In the genomic region with DNA sequence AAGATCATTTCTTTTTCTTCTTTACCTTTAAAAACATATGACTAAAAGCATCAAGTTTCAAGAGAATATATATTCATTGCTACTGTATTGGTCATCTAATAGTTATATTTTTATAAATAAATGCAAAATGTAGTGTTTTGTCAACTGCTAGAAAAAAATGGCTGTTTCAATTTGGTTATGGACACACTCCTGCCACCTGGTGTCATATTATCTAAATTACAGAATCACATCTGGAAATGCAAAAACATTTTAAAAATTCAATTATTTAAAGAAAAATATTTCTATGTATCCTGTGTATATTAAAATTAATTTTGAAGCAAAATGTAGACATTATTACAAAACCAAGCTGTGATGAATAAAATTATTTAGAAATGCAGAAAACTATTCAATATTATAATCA, we compare ENCODE assay signal across 8 cellular contexts.
DNase-seq lines count a peak whose midpoint lies in the region; ATAC-seq, FAIRE-seq and TF ChIP-seq lines count a peak whose summit lies in the region.

No MANE protein-coding gene starts in this region.

- no peaks in the 10 kb centered on the region for H3K4me1 Mint-ChIP-seq in CD8-positive, alpha-beta T cell (ENCODE audit: low read depth)

- no peaks in the 10 kb centered on the region for H3K36me3 Mint-ChIP-seq in CD8-positive, alpha-beta T cell

- H3K27ac ChIP-seq in VCaP, result no peak overlapping the region
- no peak overlapping the region for H3K27ac ChIP-seq in CD8-positive, alpha-beta T cell (ENCODE audit: low read depth, low read length)

- H3K27me3 ChIP-seq in CD8-positive, alpha-beta T cell (ENCODE audit: insufficient read depth, low read length), result no peaks in the 10 kb centered on the region

- DNase-seq in AG04449 (ENCODE audit: low read depth, low spot score) (no peak), NCI-H187 treated with DMSO at 0.1 percent for 48 hours (lab: John Stamatoyannopoulos, UW) (no peak), foreskin melanocyte (no peak)
- no peak for DNase-seq in activated CD4-positive, alpha-beta T cell treated with anti-CD3 and anti-CD28 coated beads for 48 hours
- DNase-seq in CD8-positive, alpha-beta T cell, result no peak

- H3K27ac Mint-ChIP-seq in CD8-positive, alpha-beta T cell, result no peak overlapping the region

- no peaks in the 10 kb centered on the region for H3K9me3 ChIP-seq in CD8-positive, alpha-beta T cell (ENCODE audit: low read length)

- no peak overlapping the region for H3K4me3 ChIP-seq in AG04449 (ENCODE audit: low read depth, low read length)
- no peak overlapping the region for H3K4me3 ChIP-seq in CD8-positive, alpha-beta T cell (ENCODE audit: low read depth, low read length)

- peaks cover 2% of the 10 kb centered on the region for H3K9me3 Mint-ChIP-seq in CD8-positive, alpha-beta T cell

- no peaks in the 10 kb centered on the region for H3K4me1 ChIP-seq in CD8-positive, alpha-beta T cell (ENCODE audit: insufficient read depth, low read length)

- POLR2A ChIA-PET in AG04449 (lab: Yijun Ruan, JAX), result no interaction called here
- POLR2A ChIA-PET in CD8-positive, alpha-beta T cell (lab: Charles Lee), result no interaction called here

- H3K27me3 Mint-ChIP-seq in CD8-positive, alpha-beta T cell (ENCODE audit: low read depth), result no peaks in the 10 kb centered on the region

- TF ChIP-seq CTCF in AG04449 (IDR thresholded peaks at IDR 0.05; ENCODE audit: insufficient read depth, low read length, missing control alignments), result peak; percentile 4
- peak; percentile 23; the same call in 1 of the 3 replicates for TF ChIP-seq CTCF in GM12872 (IDR thresholded peaks at IDR 0.05; ENCODE audit: insufficient read depth, low read depth, low read length)
- TF ChIP-seq CTCF in VCaP (conservative IDR thresholded peaks at IDR 0.05), result peak; percentile 74
- no peak for TF ChIP-seq CTCF in CD8-positive, alpha-beta T cell (IDR thresholded peaks at IDR 0.05)

- ATAC-seq in CD8-positive, alpha-beta T cell, result no peak

- intact Hi-C loops in CD8-positive, alpha-beta T cell (cut with DNase I, micrococcal nuclease), result no loop called here

- H3K36me3 ChIP-seq in CD8-positive, alpha-beta T cell (ENCODE audit: insufficient read depth, low read length), result no peaks in the 10 kb centered on the region

- no peak overlapping the region for H3K4me3 Mint-ChIP-seq in CD8-positive, alpha-beta T cell

- CTCF ChIA-PET in AG04449 (lab: Yijun Ruan, JAX), result interaction anchor here (0.7 to 1.9 kb wide), 11 partner anchors 8 to 738 kb away, joined by 3 to 13 read pairs (median 4); no protein-coding TSS in a partner anchor
- CTCF ChIA-PET in CD8-positive, alpha-beta T cell (lab: Charles Lee), result no interaction called here

- peak; percentile 99 for FAIRE-seq in islet of Langerhans (lab: Jason Lieb, UNC)
